Comparison of ENCODE assay signal across 9 cellular contexts in the genomic region with DNA sequence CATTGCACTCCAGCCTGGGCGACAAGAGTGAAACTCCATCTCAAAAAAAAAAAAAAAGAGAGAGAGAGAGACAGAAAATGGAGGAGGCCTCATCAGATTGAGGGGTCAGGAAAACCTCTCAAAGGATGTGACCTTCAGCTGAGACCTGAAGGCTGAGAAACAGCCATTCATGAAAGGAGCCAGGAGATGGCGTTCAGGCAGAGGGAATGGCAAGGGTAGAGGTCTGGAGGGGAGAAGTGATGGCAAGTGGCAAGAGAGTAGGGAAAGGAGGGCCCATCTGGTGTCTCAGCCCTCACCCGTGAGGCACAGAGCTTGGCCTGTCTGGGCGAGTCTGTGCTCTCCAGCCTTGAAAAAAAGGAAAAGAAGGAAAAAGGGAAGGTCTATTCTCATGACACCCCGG. TPM values are rescaled to one million over a fixed set of nuclear protein-coding genes. Genes with fewer than 3 reads are reported as not detected.
DNase-seq lines count a peak whose midpoint lies in the region; ATAC-seq, FAIRE-seq and TF ChIP-seq lines count a peak whose summit lies in the region.
"Had no signal": no experiment of that assay in that cellular context is flagged by ENCODE, and none has a peak within 500 bp of the region (broad histone marks: within the 10 kb centered on the region; RNA-seq: fewer than 3 reads in every experiment).

No MANE protein-coding gene starts in this region.

- H3K27ac ChIP-seq in MM.1S (ENCODE audit: low read length) = no peak overlapping the region
- no peak overlapping the region for H3K27ac ChIP-seq in kidney (ENCODE audit: low read depth in 2 of 2, low read length in 2 of 2)
- H3K27ac ChIP-seq in sigmoid colon = no peak overlapping the region
- H3K27ac ChIP-seq: lower lobe of right lung had no signal

- TF ChIP-seq POLR2A in sigmoid colon (IDR thresholded peaks at IDR 0.05) = no peak

- H3K27me3 ChIP-seq in MM.1S (replicated peaks; ENCODE audit: insufficient read depth, low read length) (no peaks in the 10 kb centered on the region), sigmoid colon (no peaks in the 10 kb centered on the region)

- H3F3A ChIP-seq in MM.1S (ENCODE audit: insufficient read depth, low read length) = no peaks in the 10 kb centered on the region

- no peaks in the 10 kb centered on the region for H3K9me2 ChIP-seq in MM.1S (replicated peaks; ENCODE audit: insufficient read depth, low read length)

- H3K4me3 ChIP-seq in MM.1S (ENCODE audit: low read length) (no peak overlapping the region), astrocyte of the cerebellum (ENCODE audit: low read depth, low read length) (no peak overlapping the region), kidney (ENCODE audit: low read length in 2 of 2) (no peak overlapping the region), sigmoid colon (no peak overlapping the region)
- H3K4me3 ChIP-seq: lower lobe of right lung had no signal

- 72 to 79% methylated on average over 5 of the region's 5 CpGs for WGBS in sigmoid colon, 2 donors

- H3K9ac ChIP-seq in MM.1S (ENCODE audit: low read length) (no peak overlapping the region), kidney (ENCODE audit: low read length in 2 of 2) (no peak overlapping the region)

- no peak overlapping the region for H2AFZ ChIP-seq in MM.1S (ENCODE audit: low read length)

- TF ChIP-seq CTCF in MM.1S (IDR thresholded peaks at IDR 0.05; ENCODE audit: low read length) (peak; percentile 57), astrocyte of the cerebellum (IDR thresholded peaks at IDR 0.05; ENCODE audit: low read depth, low read length, missing control alignments) (peak; percentile 56), kidney (IDR thresholded peaks at IDR 0.05; ENCODE audit: borderline replicate concordance, extremely low read depth, insufficient read depth) (peak; percentile 52), sigmoid colon (IDR thresholded peaks at IDR 0.05) (no peak)

- ATAC-seq in HG03342 (IDR thresholded peaks at IDR 0.05; ENCODE audit: unreplicated experiment) (no peak), HG03108 (IDR thresholded peaks at IDR 0.05; ENCODE audit: unreplicated experiment) (no peak)

- no peaks in the 10 kb centered on the region for H3K79me2 ChIP-seq in MM.1S (ENCODE audit: low read length)

- intact Hi-C loops in kidney (cut with DNase I) = no loop called here
- intact Hi-C loops in sigmoid colon (cut with DNase I) = no loop called here

- TF ChIP-seq EP300 in sigmoid colon (IDR thresholded peaks at IDR 0.05) = no peak

- DNase-seq in GDM1 (lab: John Stamatoyannopoulos, UW) = peak; percentile 36
- DNase-seq in MM.1S = peak; percentile 69
- DNase-seq in astrocyte of the cerebellum (ENCODE audit: low read depth) = peak; percentile 29
- no peak for DNase-seq in kidney
- no peak for DNase-seq in sigmoid colon
- DNase-seq in stimulated activated CD4-positive, alpha-beta T cell treated with anti-CD3 and anti-CD28 coated beads, Interleukin-4, amount 100 ng/mL, for 24 hours = no peak
- DNase-seq: lower lobe of right lung had no signal

- in situ Hi-C loops in astrocyte of the cerebellum (cut with HindIII; ENCODE audit: low sequenced_read_pairs) = loop anchor here (5.0 kb wide), 2 partner anchors 40 to 80 kb away; a partner anchor contains a TSS

- H3K9me3 ChIP-seq in MM.1S (replicated peaks; ENCODE audit: insufficient read depth, low read length) (no peaks in the 10 kb centered on the region), kidney (ENCODE audit: control insufficient read depth in 1 of 2, low read length in 2 of 2) (no peaks in the 10 kb centered on the region), sigmoid colon (no peaks in the 10 kb centered on the region)
- H3K9me3 ChIP-seq: lower lobe of right lung had no signal

- H3K36me3 ChIP-seq in MM.1S (replicated peaks; ENCODE audit: insufficient read depth, low read length) = no peaks in the 10 kb centered on the region
- H3K36me3 ChIP-seq in kidney (ENCODE audit: control insufficient read depth in 1 of 2, insufficient read depth in 2 of 2, low read length in 2 of 2) = no peaks in the 10 kb centered on the region
- H3K36me3 ChIP-seq in sigmoid colon = no peaks in the 10 kb centered on the region
- H3K36me3 ChIP-seq: lower lobe of right lung had no signal

- H3K4me2 ChIP-seq in MM.1S (ENCODE audit: low read depth, low read length) = no peak overlapping the region

- H3K4me1 ChIP-seq in MM.1S (ENCODE audit: low read length) = no peaks in the 10 kb centered on the region
- no peaks in the 10 kb centered on the region for H3K4me1 ChIP-seq in kidney (ENCODE audit: control insufficient read depth in 1 of 2, insufficient read depth in 1 of 2, low read depth in 1 of 2, low read length in 2 of 2)
- H3K4me1 ChIP-seq in sigmoid colon = peaks cover 0 to 12% (median 7%) of the 10 kb centered on the region in 4 donors
- H3K4me1 ChIP-seq: lower lobe of right lung had no signal

- FAIRE-seq in kidney (lab: Jason Lieb, UNC) = no peak

- no peaks in the 10 kb centered on the region for H4K20me1 ChIP-seq in MM.1S (ENCODE audit: insufficient read depth, low read length)

RNA-seq across cellular contexts. Expression of a gene that starts 17.0 kb away (rescaled TPM):
- 0.28 TPM for total RNA-seq in kidney
- polyA plus RNA-seq in kidney (ENCODE audit: insufficient read depth, low read depth, low replicate concordance) = 0.90 TPM
- total RNA-seq in sigmoid colon = 1 to 10 TPM in 2 of 4 donors, under 1 TPM in 2; 0.49 to 2.1 (median 1.2) TPM
- under 1 TPM in 2 of 3 donors, not detected in 1; 0.44 to 0.60 TPM for polyA plus RNA-seq in sigmoid colon

RNA-seq across cellular contexts. Expression of a gene that starts 30.2 kb away (rescaled TPM):
- total RNA-seq in kidney (0.57 TPM), sigmoid colon (1 to 10 TPM; 1.4 to 3.3 (median 2.3) TPM)
- polyA plus RNA-seq in kidney (ENCODE audit: insufficient read depth, low read depth, low replicate concordance) (1.1 TPM), sigmoid colon (under 1 TPM in 1 of 3 donors, not detected in 2; 0.63 TPM)

Comparison
In these comparisons a context has a peak if more than half of its experiments do, and no peak if none do; other contexts are left out.
1. DNase-seq: peak in GDM1 (single experiment), MM.1S (single experiment) and astrocyte of the cerebellum (single experiment); none in kidney (single experiment), sigmoid colon (single experiment) and stimulated activated CD4-positive, alpha-beta T cell treated with anti-CD3 and anti-CD28 coated beads, Interleukin-4, amount 100 ng/mL, for 24 hours (single experiment).
2. CTCF ChIP-seq: peak in MM.1S (single experiment), astrocyte of the cerebellum (single experiment) and kidney (single experiment); none in sigmoid colon (0 of 4).